19 cellular contexts compared by ENCODE assay signal in the genomic region with DNA sequence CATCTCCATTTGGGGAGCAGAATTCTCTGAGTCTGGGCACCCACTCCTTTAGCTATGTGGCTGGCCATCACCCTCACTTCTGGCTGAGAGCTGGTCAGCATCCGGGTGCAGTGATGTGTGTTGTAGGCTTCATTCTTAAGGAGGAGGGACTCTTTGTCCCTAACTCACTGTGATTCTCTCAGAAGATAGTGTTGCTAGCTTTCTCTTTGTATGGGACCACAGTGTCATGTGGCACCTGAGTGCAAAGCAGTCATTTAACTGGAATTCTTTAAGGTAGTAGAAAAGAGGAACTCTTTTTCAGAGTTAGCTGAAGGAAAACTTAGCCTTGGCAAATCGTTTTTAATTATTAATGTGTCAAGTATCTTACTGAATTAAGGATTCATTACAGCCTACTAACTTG.
A peak's percentile ranks its signal among the peaks of the same experiment; 100 is the strongest.
DNase-seq lines count a peak whose midpoint lies in the region; ATAC-seq, FAIRE-seq and TF ChIP-seq lines count a peak whose summit lies in the region.
"Had no signal": no experiment of that assay in that cellular context is flagged by ENCODE, and none has a peak within 500 bp of the region (broad histone marks: within the 10 kb centered on the region; RNA-seq: fewer than 3 reads in every experiment).

No MANE protein-coding gene starts in this region.

- CTCF ChIA-PET in MCF 10A (lab: Yijun Ruan, JAX): interaction anchor here (0.8 kb wide), 1 partner anchor 79 kb away, joined by 4 read pairs; no protein-coding TSS in a partner anchor

- 66 to 69% methylated on average over 2 of the region's 2 CpGs for WGBS in pancreas, 2 donors

- H3K4me1 ChIP-seq in breast epithelium (no peaks in the 10 kb centered on the region), pancreas (no peaks in the 10 kb centered on the region), MM.1S (ENCODE audit: low read length) (0 out of 2 replicates have a peak, but pooled peaks cover 8% of the 10 kb centered on the region)
- H3K4me1 ChIP-seq: colonic mucosa had no signal

- no peak overlapping the region for H3K4me2 ChIP-seq in MM.1S (ENCODE audit: low read depth, low read length)

- intact Hi-C loops in MCF 10A (cut with micrococcal nuclease) (no loop called here), breast epithelium (cut with DNase I; ENCODE audit: low total_unique reads) (no loop called here), pancreas (cut with DNase I) (no loop called here)

- H3K9me3 Mint-ChIP-seq in MCF 10A (ENCODE audit: unreplicated experiment): no peaks in the 10 kb centered on the region
- peaks cover 12% of the 10 kb centered on the region for H3K9me3 Mint-ChIP-seq in glutamatergic neuron (ENCODE audit: unreplicated experiment)

- H3K27me3 ChIP-seq in breast epithelium: no peaks in the 10 kb centered on the region
- H3K27me3 ChIP-seq in pancreas: no peaks in the 10 kb centered on the region
- H3K27me3 ChIP-seq in MM.1S (replicated peaks; ENCODE audit: insufficient read depth, low read length): no peaks in the 10 kb centered on the region
- H3K27me3 ChIP-seq: body of pancreas, colonic mucosa, testis had no signal

- no peaks in the 10 kb centered on the region for H3K9me3 ChIP-seq in breast epithelium
- no peaks in the 10 kb centered on the region for H3K9me3 ChIP-seq in pancreas
- no peaks in the 10 kb centered on the region for H3K9me3 ChIP-seq in MM.1S (replicated peaks; ENCODE audit: insufficient read depth, low read length)
- H3K9me3 ChIP-seq: body of pancreas, colonic mucosa, testis had no signal

- H3K27ac Mint-ChIP-seq in MCF 10A (ENCODE audit: low read depth, unreplicated experiment): peak overlapping the region; percentile 67
- H3K27ac Mint-ChIP-seq in glutamatergic neuron (ENCODE audit: unreplicated experiment): peak overlapping the region; percentile 28

- BruUV-seq in MCF 10A (replicated peaks; lab: Mats Ljungman, UMichigan): no TSS peak

- no peak overlapping the region for H3K9ac ChIP-seq in MM.1S (ENCODE audit: low read length)
- H3K9ac ChIP-seq: GM23248 had no signal

- H3K9me2 ChIP-seq in MM.1S (replicated peaks; ENCODE audit: insufficient read depth, low read length): no peaks in the 10 kb centered on the region

- H3K4me1 Mint-ChIP-seq in MCF 10A (ENCODE audit: insufficient read depth, unreplicated experiment) (peaks cover 17% of the 10 kb centered on the region), glutamatergic neuron (ENCODE audit: low read depth, unreplicated experiment) (peaks cover 53% of the 10 kb centered on the region)

- H3K79me2 ChIP-seq in MM.1S (ENCODE audit: low read length): peaks cover 57% of the 10 kb centered on the region

- no peaks in the 10 kb centered on the region for H3K36me3 Mint-ChIP-seq in MCF 10A (ENCODE audit: insufficient read depth, unreplicated experiment)
- peaks cover 3% of the 10 kb centered on the region for H3K36me3 Mint-ChIP-seq in glutamatergic neuron (ENCODE audit: unreplicated experiment)

- H2AFZ ChIP-seq in MM.1S (ENCODE audit: low read length): no peak overlapping the region
- H2AFZ ChIP-seq: GM23248 had no signal

- DNase-seq in MCF 10A (ENCODE audit: unreplicated experiment) (no peak), breast epithelium (ENCODE audit: low spot score in 2 of 2) (no peak), glutamatergic neuron (no peak), kidney glomerular epithelial cell (lab: John Stamatoyannopoulos, UW) (no peak), left lobe of liver (ENCODE audit: low spot score) (no peak), pancreas (no peak), MM.1S (no peak)
- DNase-seq: activated CD4-positive, alpha-beta T cell treated with anti-CD3 and anti-CD28 coated beads, Interleukin-2, amount 50 U/mL, for 48 hours; activated effector memory CD4-positive, alpha-beta T cell treated with anti-CD3 and anti-CD28 coated beads, Interleukin-2, amount 50 U/mL, for 16 hours; body of pancreas; Calu3; colonic mucosa; GM23248; NCI-H1092; NCI-H2107; NCI-H524 treated with DMSO at 0.1 percent for 48 hours; testis had no signal

- TF ChIP-seq CTCF in MCF 10A (IDR thresholded peaks at IDR 0.05; ENCODE audit: unreplicated experiment) (no peak), breast epithelium (IDR thresholded peaks at IDR 0.05) (no peak), VCaP (conservative IDR thresholded peaks at IDR 0.05) (no peak), glutamatergic neuron (IDR thresholded peaks at IDR 0.05; ENCODE audit: partially characterized antibody, unreplicated experiment) (no peak), pancreas (IDR thresholded peaks at IDR 0.05) (no peak), MM.1S (IDR thresholded peaks at IDR 0.05; ENCODE audit: low read length) (no peak)

- H3F3A ChIP-seq in MM.1S (ENCODE audit: insufficient read depth, low read length): no peaks in the 10 kb centered on the region

- H3K36me3 ChIP-seq in breast epithelium: no peaks in the 10 kb centered on the region
- no peaks in the 10 kb centered on the region for H3K36me3 ChIP-seq in pancreas
- H3K36me3 ChIP-seq in MM.1S (replicated peaks; ENCODE audit: insufficient read depth, low read length): no peaks in the 10 kb centered on the region
- H3K36me3 ChIP-seq: colonic mucosa had no signal

- 0 out of 2 replicates have a peak, but pooled peaks cover 3% of the 10 kb centered on the region for H4K20me1 ChIP-seq in MM.1S (ENCODE audit: insufficient read depth, low read length)

- no peak for FAIRE-seq in pancreas (lab: Jason Lieb, UNC)
- FAIRE-seq: frontal cortex had no signal

- POLR2A ChIA-PET in MCF 10A (lab: Yijun Ruan, JAX): interaction anchor here (0.6 kb wide), 1 partner anchor 9 kb away, joined by 4 read pairs; no protein-coding TSS in a partner anchor

- H3K4me3 ChIP-seq in breast epithelium (no peak overlapping the region), pancreas (no peak overlapping the region), MM.1S (ENCODE audit: low read length) (no peak overlapping the region)
- H3K4me3 ChIP-seq: body of pancreas, colonic mucosa, GM23248, testis had no signal

- no peak overlapping the region for H3K27ac ChIP-seq in breast epithelium
- peak overlapping the region; percentile 77 for H3K27ac ChIP-seq in VCaP
- no peak overlapping the region for H3K27ac ChIP-seq in pancreas
- no peak overlapping the region for H3K27ac ChIP-seq in MM.1S (ENCODE audit: low read length)
- H3K27ac ChIP-seq: body of pancreas, colonic mucosa, GM23248, testis had no signal

- ATAC-seq in left lobe of liver: no peak
- ATAC-seq in pancreas: no peak
- ATAC-seq: body of pancreas had no signal

- no peak for TF ChIP-seq POLR2A in breast epithelium (IDR thresholded peaks at IDR 0.05)

- H3K4me3 Mint-ChIP-seq in MCF 10A (ENCODE audit: unreplicated experiment) (no peak overlapping the region), glutamatergic neuron (ENCODE audit: unreplicated experiment) (no peak overlapping the region)

- H3K27me3 Mint-ChIP-seq in MCF 10A (ENCODE audit: insufficient read depth, unreplicated experiment): no peaks in the 10 kb centered on the region
- peaks cover 6% of the 10 kb centered on the region for H3K27me3 Mint-ChIP-seq in glutamatergic neuron (ENCODE audit: unreplicated experiment)
